9 cellular contexts compared by ENCODE assay signal in genomic region chr11:72598901-72599300, GRCh38.
DNase-seq lines count a peak whose midpoint lies in the region; ATAC-seq and TF ChIP-seq lines count a peak whose summit lies in the region.
"Had no signal": no experiment of that assay in that cellular context is flagged by ENCODE, and none has a peak within 500 bp of the region (broad histone marks: within the 10 kb centered on the region; RNA-seq: fewer than 3 reads in every experiment).

No MANE protein-coding gene starts in this region.

- H3K27ac Mint-ChIP-seq in neural crest cell (ENCODE audit: unreplicated experiment): peak overlapping the region; percentile 7
- no peak overlapping the region for H3K27ac Mint-ChIP-seq in activated CD4-positive, alpha-beta memory T cell treated with anti-CD3 and anti-CD28 coated beads, Interleukin-2, amount 10 ng/mL, durations not matched to agents 7 days and 5 days
- H3K27ac Mint-ChIP-seq in activated naive CD8-positive, alpha-beta T cell treated with anti-CD3 and anti-CD28 coated beads, Interleukin-2, amount 50 U/mL, for 24 hours: no peak overlapping the region

- H3K4me1 ChIP-seq in esophagus muscularis mucosa: peaks cover 0 to 8% (median 3%) of the 10 kb centered on the region in 4 donors

- no peak overlapping the region for H3K4me3 ChIP-seq in esophagus muscularis mucosa

- H3K9me3 Mint-ChIP-seq in neural crest cell: no peaks in the 10 kb centered on the region
- H3K9me3 Mint-ChIP-seq in activated CD4-positive, alpha-beta memory T cell treated with anti-CD3 and anti-CD28 coated beads, Interleukin-2, amount 10 ng/mL, durations not matched to agents 7 days and 5 days: no peaks in the 10 kb centered on the region
- no peaks in the 10 kb centered on the region for H3K9me3 Mint-ChIP-seq in activated naive CD8-positive, alpha-beta T cell treated with anti-CD3 and anti-CD28 coated beads, Interleukin-2, amount 50 U/mL, for 24 hours

- H3K27ac ChIP-seq in esophagus muscularis mucosa (replicated peaks in 1 of 4): no peak overlapping the region

- no peak for ATAC-seq in GM21381 (IDR thresholded peaks at IDR 0.05; ENCODE audit: unreplicated experiment)
- ATAC-seq in activated naive CD8-positive, alpha-beta T cell treated with anti-CD3 and anti-CD28 coated beads, Interleukin-2, amount 50 U/mL, for 24 hours: no peak

- no peak for TF ChIP-seq POLR2A in esophagus muscularis mucosa (IDR thresholded peaks at IDR 0.05; ENCODE audit: low read depth)

- peaks cover 29% of the 10 kb centered on the region for H3K27me3 Mint-ChIP-seq in neural crest cell (ENCODE audit: low read depth)
- peaks cover 29% of the 10 kb centered on the region for H3K27me3 Mint-ChIP-seq in activated CD4-positive, alpha-beta memory T cell treated with anti-CD3 and anti-CD28 coated beads, Interleukin-2, amount 10 ng/mL, durations not matched to agents 7 days and 5 days
- peaks cover 7% of the 10 kb centered on the region for H3K27me3 Mint-ChIP-seq in activated naive CD8-positive, alpha-beta T cell treated with anti-CD3 and anti-CD28 coated beads, Interleukin-2, amount 50 U/mL, for 24 hours

- H3K36me3 ChIP-seq in esophagus muscularis mucosa: peaks cover 0 to 35% (median 13%) of the 10 kb centered on the region in 4 donors

- H3K27me3 ChIP-seq in esophagus muscularis mucosa: no peaks in the 10 kb centered on the region

- 30% methylated on average over 5 of the region's 11 CpGs for WGBS in esophagus muscularis mucosa

- H3K9me3 ChIP-seq in esophagus muscularis mucosa: no peaks in the 10 kb centered on the region

- CTCF ChIA-PET in activated CD4-positive, alpha-beta memory T cell treated with anti-CD3 and anti-CD28 coated beads, Interleukin-2, amount 10 ng/mL, durations not matched to agents 7 days and 5 days (lab: Charles Lee): interaction anchor here (1.2 kb wide), 2 partner anchors 9 to 47 kb away, joined by 3 to 4 read pairs; no protein-coding TSS in a partner anchor

- peak; percentile 58 to 68 (median 62) for TF ChIP-seq CTCF in esophagus muscularis mucosa (IDR thresholded peaks at IDR 0.05)
- peak; percentile 55 for TF ChIP-seq CTCF in neural crest cell (conservative IDR thresholded peaks at IDR 0.05)

- no peaks in the 10 kb centered on the region for H3K36me3 Mint-ChIP-seq in neural crest cell (ENCODE audit: low read depth)
- H3K36me3 Mint-ChIP-seq in activated CD4-positive, alpha-beta memory T cell treated with anti-CD3 and anti-CD28 coated beads, Interleukin-2, amount 10 ng/mL, durations not matched to agents 7 days and 5 days (ENCODE audit: low read depth): no peaks in the 10 kb centered on the region
- no peaks in the 10 kb centered on the region for H3K36me3 Mint-ChIP-seq in activated naive CD8-positive, alpha-beta T cell treated with anti-CD3 and anti-CD28 coated beads, Interleukin-2, amount 50 U/mL, for 24 hours (ENCODE audit: low read depth)

- TF ChIP-seq EP300 in esophagus muscularis mucosa (IDR thresholded peaks at IDR 0.05): no peak

- intact Hi-C loops in esophagus muscularis mucosa (cut with DNase I): loop anchor here (2.0 kb wide), 1 partner anchor 44 kb away; no protein-coding TSS in a partner anchor
- intact Hi-C loops in posterior vena cava (cut with DNase I): loop anchor here in 1 of 2 donors (2.0 kb wide), 1 partner anchor 44 kb away; no protein-coding TSS in a partner anchor

- POLR2A ChIA-PET in activated CD4-positive, alpha-beta memory T cell treated with anti-CD3 and anti-CD28 coated beads, Interleukin-2, amount 10 ng/mL, durations not matched to agents 7 days and 5 days (lab: Charles Lee): no interaction called here

- H3K4me1 Mint-ChIP-seq in neural crest cell: peaks cover 22% of the 10 kb centered on the region
- H3K4me1 Mint-ChIP-seq in activated CD4-positive, alpha-beta memory T cell treated with anti-CD3 and anti-CD28 coated beads, Interleukin-2, amount 10 ng/mL, durations not matched to agents 7 days and 5 days: no peaks in the 10 kb centered on the region
- H3K4me1 Mint-ChIP-seq in activated naive CD8-positive, alpha-beta T cell treated with anti-CD3 and anti-CD28 coated beads, Interleukin-2, amount 50 U/mL, for 24 hours: no peaks in the 10 kb centered on the region

- no peak overlapping the region for H3K4me3 Mint-ChIP-seq in neural crest cell
- H3K4me3 Mint-ChIP-seq in activated CD4-positive, alpha-beta memory T cell treated with anti-CD3 and anti-CD28 coated beads, Interleukin-2, amount 10 ng/mL, durations not matched to agents 7 days and 5 days: no peak overlapping the region
- no peak overlapping the region for H3K4me3 Mint-ChIP-seq in activated naive CD8-positive, alpha-beta T cell treated with anti-CD3 and anti-CD28 coated beads, Interleukin-2, amount 50 U/mL, for 24 hours

- peak; percentile 27 for DNase-seq in CD1c-positive myeloid dendritic cell (ENCODE audit: extremely low spot score)
- peak; percentile 23 for DNase-seq in NCI-H69 (lab: John Stamatoyannopoulos, UW)
- DNase-seq in esophagus muscularis mucosa (ENCODE audit: extremely low spot score): no peak
- DNase-seq in neural crest cell (ENCODE audit: low read depth, low spot score): peak; percentile 51
- DNase-seq in posterior vena cava (ENCODE audit: low spot score): no peak
- no peak for DNase-seq in activated CD4-positive, alpha-beta memory T cell treated with anti-CD3 and anti-CD28 coated beads, Interleukin-2, amount 10 ng/mL, durations not matched to agents 7 days and 5 days
- no peak for DNase-seq in activated naive CD8-positive, alpha-beta T cell treated with anti-CD3 and anti-CD28 coated beads, Interleukin-2, amount 50 U/mL, for 24 hours
- DNase-seq: NCI-H187 treated with DMSO at 0.1 percent for 48 hours had no signal

Comparison
In these comparisons a context has a peak if more than half of its experiments do, and no peak if none do; other contexts are left out.
1. DNase-seq: peak in CD1c-positive myeloid dendritic cell (single experiment), NCI-H69 (single experiment) and neural crest cell (single experiment); none in esophagus muscularis mucosa (single experiment), posterior vena cava (single experiment), activated CD4-positive, alpha-beta memory T cell treated with anti-CD3 and anti-CD28 coated beads, Interleukin-2, amount 10 ng/mL, durations not matched to agents 7 days and 5 days (single experiment) and activated naive CD8-positive, alpha-beta T cell treated with anti-CD3 and anti-CD28 coated beads, Interleukin-2, amount 50 U/mL, for 24 hours (single experiment).